8 cellular contexts compared by ENCODE assay signal in the genomic region with DNA sequence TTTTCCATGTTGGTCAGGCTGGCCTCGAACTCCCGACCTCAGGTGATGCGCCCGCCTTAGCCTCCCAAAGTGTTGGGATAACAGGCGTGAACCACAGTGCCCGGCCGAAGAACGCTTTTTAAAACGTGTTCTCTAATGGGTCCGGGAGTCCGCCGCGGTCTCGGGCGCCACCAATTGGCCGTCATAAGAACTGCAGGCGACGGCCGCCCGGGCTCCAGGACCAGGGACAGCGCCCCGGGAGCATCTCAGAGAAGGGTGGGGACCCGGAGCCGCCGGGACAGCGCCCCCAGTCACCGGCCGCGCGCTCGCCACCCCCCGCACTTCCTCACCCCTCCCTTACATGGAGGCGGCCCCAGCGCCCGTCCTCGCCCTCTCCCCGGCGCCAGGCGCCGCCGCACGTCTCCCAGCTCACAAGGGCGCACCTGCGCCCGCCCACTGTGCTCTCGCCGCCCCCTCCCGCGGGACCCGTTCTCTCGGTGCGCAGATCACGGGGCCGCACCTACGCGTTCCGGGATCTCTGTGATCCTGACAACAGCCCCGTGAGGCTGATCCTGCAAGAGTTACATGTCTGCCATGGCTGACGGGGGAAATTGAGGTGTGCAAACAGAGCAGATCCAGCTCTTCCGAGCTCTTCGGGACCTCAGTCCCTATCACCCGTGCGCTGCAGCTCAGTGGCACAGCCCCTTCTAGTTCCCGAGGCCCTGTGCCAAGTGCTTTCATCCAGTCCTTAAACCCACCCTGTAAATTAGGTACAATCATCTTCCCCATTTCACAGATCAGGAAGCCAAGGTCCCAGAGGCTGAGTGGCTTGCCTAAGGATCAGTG. TPM values are rescaled to one million over a fixed set of nuclear protein-coding genes. Genes with fewer than 3 reads are reported as not detected.
DNase-seq lines count a peak whose midpoint lies in the region; ATAC-seq and TF ChIP-seq lines count a peak whose summit lies in the region.

No MANE protein-coding gene starts in this region.

- no peaks in the 10 kb centered on the region for H4K20me1 ChIP-seq in OCI-LY1 (ENCODE audit: insufficient read depth, low read length)

- H3K27me3 ChIP-seq in HUES48 (ENCODE audit: control insufficient read depth, insufficient read depth, low read length) (peaks cover 12% of the 10 kb centered on the region), OCI-LY1 (ENCODE audit: insufficient read depth, low read length) (0 out of 2 replicates have a peak, but pooled peaks cover 4% of the 10 kb centered on the region)

- H3K4me2 ChIP-seq in OCI-LY1 (ENCODE audit: low read length): peak overlapping the region; percentile 30; the same call in 1 of the 2 replicates

- no peaks in the 10 kb centered on the region for H3K9me3 Mint-ChIP-seq in naive B cell

- TF ChIP-seq POLR2A in erythroblast (IDR thresholded peaks at IDR 0.05; ENCODE audit: low read length) (peak; percentile 56), GM18505 (IDR thresholded peaks at IDR 0.05; ENCODE audit: borderline replicate concordance, extremely low read depth, insufficient read depth, insufficient read length) (no peak)

- H3K27ac Mint-ChIP-seq in naive B cell: peak overlapping the region in 1 of 6 donors; percentile 71

- H3K4me3 Mint-ChIP-seq in naive B cell: peak overlapping the region in 2 of 8 donors; percentile 30 to 53

- peak; percentile 84 for TF ChIP-seq CTCF in OCI-LY1 (IDR thresholded peaks at IDR 0.05; ENCODE audit: low read length)

- no peaks in the 10 kb centered on the region for H3F3A ChIP-seq in OCI-LY1 (ENCODE audit: insufficient read depth, low read length)

- H3K4me3 ChIP-seq in HUES48 (ENCODE audit: low read depth, low read length): peak overlapping the region; percentile 69
- H3K4me3 ChIP-seq in OCI-LY1 (ENCODE audit: low read depth, low read length, poor library complexity, severe bottlenecking): peak overlapping the region; percentile 12

- peaks cover 32 to 67% (median 32%) of the 10 kb centered on the region in 3 donors for H3K27me3 Mint-ChIP-seq in naive B cell

- no peaks in the 10 kb centered on the region for H3K9me3 ChIP-seq in HUES48 (ENCODE audit: control insufficient read depth, insufficient read depth, low read length)
- no peaks in the 10 kb centered on the region for H3K9me3 ChIP-seq in OCI-LY1 (ENCODE audit: low read length)

- H3K27ac ChIP-seq in HUES48 (ENCODE audit: low read depth, low read length): no peak overlapping the region
- no peak overlapping the region for H3K27ac ChIP-seq in OCI-LY1 (ENCODE audit: low read depth, low read length, poor library complexity, severe bottlenecking)

- H3K4me1 ChIP-seq in HUES48 (ENCODE audit: control insufficient read depth, insufficient read depth, low read length) (0 out of 2 replicates have a peak, but pooled peaks cover 3% of the 10 kb centered on the region), OCI-LY1 (ENCODE audit: insufficient read depth, low read length, severe bottlenecking) (no peaks in the 10 kb centered on the region)

- no peaks in the 10 kb centered on the region for H3K36me3 Mint-ChIP-seq in naive B cell

- H3K36me3 ChIP-seq in HUES48 (ENCODE audit: control insufficient read depth, insufficient read depth, low read length) (no peaks in the 10 kb centered on the region), OCI-LY1 (ENCODE audit: insufficient read depth, low read length) (no peaks in the 10 kb centered on the region)

- DNase-seq in COR-L47 (lab: John Stamatoyannopoulos, UW) (peak; percentile 88), activated T-cell treated with anti-CD3 and anti-CD28 coated beads for 24 hours (ENCODE audit: low read depth) (peak; percentile 64), erythroblast (lab: John Stamatoyannopoulos, UW) (peak; percentile 88 to 93), naive B cell (peak; percentile 70)
- DNase-seq in stimulated activated CD8-positive, alpha-beta memory T cell treated with anti-CD3 and anti-CD28 coated beads, Interleukin-7, amount 100 ng/mL, for 4 hours (ENCODE audit: low read depth in 2 of 2): peak; percentile 43 to 58

- H3K9me2 ChIP-seq in OCI-LY1 (ENCODE audit: low read depth, low read length): no peaks in the 10 kb centered on the region

- no peak overlapping the region for H2AFZ ChIP-seq in OCI-LY1 (ENCODE audit: low read length)

- no peaks in the 10 kb centered on the region for H3K79me2 ChIP-seq in OCI-LY1 (ENCODE audit: insufficient read depth, low read length)

- peaks cover 6 to 14% (median 8%) of the 10 kb centered on the region in 3 donors for H3K4me1 Mint-ChIP-seq in naive B cell

- H3K9ac ChIP-seq in HUES48 (ENCODE audit: low read depth, low read length): no peak overlapping the region
- H3K9ac ChIP-seq in OCI-LY1 (ENCODE audit: low read length): no peak overlapping the region

- peak; percentile 90 to 91 for ATAC-seq in naive B cell (ENCODE audit: low read depth in 2 of 2)
- ATAC-seq in GM18505 (IDR thresholded peaks at IDR 0.05; ENCODE audit: unreplicated experiment): no peak

RNA-seq across cellular contexts. Expression of a gene that starts 9.8 kb away (rescaled TPM):
- not detected for polyA plus RNA-seq in naive B cell (ENCODE audit: low read depth in 6 of 6)
